Comparison of ENCODE assay signal across 15 cellular contexts in genomic region chr4:99447513-99447912, GRCh38. TPM values are rescaled to one million over a fixed set of nuclear protein-coding genes. Genes with fewer than 3 reads are reported as not detected.
DNase-seq lines count a peak whose midpoint lies in the region; ATAC-seq and TF ChIP-seq lines count a peak whose summit lies in the region.
"Had no signal": no experiment of that assay in that cellular context is flagged by ENCODE, and none has a peak within 500 bp of the region (broad histone marks: within the 10 kb centered on the region; RNA-seq: fewer than 3 reads in every experiment).

No MANE protein-coding gene starts in this region.

- no peak for TF ChIP-seq CTCF in thyroid gland (IDR thresholded peaks at IDR 0.05)

- H3K27me3 ChIP-seq in SJSA1 (replicated peaks) (no peaks in the 10 kb centered on the region), thyroid gland (no peaks in the 10 kb centered on the region)

- peaks cover 1% of the 10 kb centered on the region for H3K36me3 Mint-ChIP-seq in activated naive CD4-positive, alpha-beta T cell treated with anti-CD3 and anti-CD28 coated beads, Interleukin-2, amount 50 U/mL, for 24 hours

- H3K27ac ChIP-seq in SJSA1 (peak overlapping the region; percentile 12; the same call in 1 of the 2 replicates), thyroid gland (peak overlapping the region; percentile 56 to 90 (median 78))
- H3K27ac ChIP-seq: skin epidermis, VCaP had no signal

- H3K4me1 ChIP-seq in SJSA1 (replicated peaks) (peaks cover 8% of the 10 kb centered on the region), thyroid gland (peaks cover 19 to 20% of the 10 kb centered on the region in 2 donors)

- no peak overlapping the region for H3K4me3 ChIP-seq in SJSA1
- H3K4me3 ChIP-seq in thyroid gland (replicated peaks in 1 of 3): no peak overlapping the region
- H3K4me3 ChIP-seq: skin epidermis had no signal

- no peaks in the 10 kb centered on the region for H3K36me3 ChIP-seq in SJSA1
- no peaks in the 10 kb centered on the region for H3K36me3 ChIP-seq in thyroid gland

- TF ChIP-seq POLR2A in thyroid gland (IDR thresholded peaks at IDR 0.05): no peak

- H3K27ac Mint-ChIP-seq in activated naive CD4-positive, alpha-beta T cell treated with anti-CD3 and anti-CD28 coated beads, Interleukin-2, amount 50 U/mL, for 24 hours: peak overlapping the region; percentile 5
- H3K27ac Mint-ChIP-seq: activated T-helper 2 cell treated with anti-CD3 and anti-CD28 coated beads, Interferon-gamma antibody, Interleukin-2, Interleukin-4, amounts not matched to agents 10 μg/mL and 5 μg/mL and 100 μg/mL, durations not matched to agents 14 hours and 24 hours and 36 hours had no signal

- intact Hi-C loops in thyroid gland (cut with DNase I): no loop called here

- peaks cover 12% of the 10 kb centered on the region for H3K9me3 Mint-ChIP-seq in activated naive CD4-positive, alpha-beta T cell treated with anti-CD3 and anti-CD28 coated beads, Interleukin-2, amount 50 U/mL, for 24 hours

- no peak overlapping the region for H3K4me3 Mint-ChIP-seq in activated naive CD4-positive, alpha-beta T cell treated with anti-CD3 and anti-CD28 coated beads, Interleukin-2, amount 50 U/mL, for 24 hours

- peaks cover 8% of the 10 kb centered on the region for H3K27me3 Mint-ChIP-seq in activated naive CD4-positive, alpha-beta T cell treated with anti-CD3 and anti-CD28 coated beads, Interleukin-2, amount 50 U/mL, for 24 hours

- H3K4me1 Mint-ChIP-seq in activated naive CD4-positive, alpha-beta T cell treated with anti-CD3 and anti-CD28 coated beads, Interleukin-2, amount 50 U/mL, for 24 hours: peaks cover 17% of the 10 kb centered on the region

- no peak for DNase-seq in activated naive CD4-positive, alpha-beta T cell (lab: John Stamatoyannopoulos, UW)
- DNase-seq in SJSA1 (ENCODE audit: low read depth in 1 of 2, low spot score in 2 of 2): no peak
- no peak for DNase-seq in thyroid gland
- DNase-seq in ACHN: no peak
- no peak for DNase-seq in putamen (ENCODE audit: low spot score)
- DNase-seq in epidermal melanocyte (ENCODE audit: insufficient read length, low spot score): no peak
- DNase-seq: 8988T, caudate nucleus, NCI-H226 had no signal

- peak; percentile 18 for ATAC-seq in HG02938 (IDR thresholded peaks at IDR 0.05; ENCODE audit: unreplicated experiment)

- H3K9me3 ChIP-seq in SJSA1 (replicated peaks) (peaks cover 2% of the 10 kb centered on the region; the same call in 1 of the 2 replicates), thyroid gland (no peaks in the 10 kb centered on the region)

- in situ Hi-C loops in ACHN (cut with HindIII; ENCODE audit: low pct_ligation_motif_present, low pct_unique_long_range_greater_than_20kb, low sequenced_read_pairs): no loop called here

- WGBS in thyroid gland, 2 donors: 96% methylated on average over 3 of the region's 3 CpGs

RNA-seq across cellular contexts. Expression of gene ADH7, which starts 12.4 kb away (rescaled TPM):
- not detected in 2 replicates for total RNA-seq in SJSA1 (2014; rRNA removed; shearing (Covaris generic))
- total RNA-seq in thyroid gland: not detected
- total RNA-seq: activated T-helper 2 cell treated with anti-CD3 and anti-CD28 coated beads, Interferon-gamma antibody, Interleukin-2, Interleukin-4, amounts not matched to agents 10 μg/mL and 5 μg/mL and 100 μg/mL, durations not matched to agents 14 hours and 24 hours and 36 hours; myocyte had no signal
